In genomic region chr7:112587504-112587903, GRCh38 we compare ENCODE assay signal across 1 cellular context.
TF ChIP-seq lines count a peak whose summit lies in the region.

No MANE protein-coding gene starts in this region.

TF ChIP-seq in WTC11, 78 proteins besides CTCF, POLR2A, EP300 and RAD21 (continued from another document):
- TF ChIP-seq, protein P1, sequence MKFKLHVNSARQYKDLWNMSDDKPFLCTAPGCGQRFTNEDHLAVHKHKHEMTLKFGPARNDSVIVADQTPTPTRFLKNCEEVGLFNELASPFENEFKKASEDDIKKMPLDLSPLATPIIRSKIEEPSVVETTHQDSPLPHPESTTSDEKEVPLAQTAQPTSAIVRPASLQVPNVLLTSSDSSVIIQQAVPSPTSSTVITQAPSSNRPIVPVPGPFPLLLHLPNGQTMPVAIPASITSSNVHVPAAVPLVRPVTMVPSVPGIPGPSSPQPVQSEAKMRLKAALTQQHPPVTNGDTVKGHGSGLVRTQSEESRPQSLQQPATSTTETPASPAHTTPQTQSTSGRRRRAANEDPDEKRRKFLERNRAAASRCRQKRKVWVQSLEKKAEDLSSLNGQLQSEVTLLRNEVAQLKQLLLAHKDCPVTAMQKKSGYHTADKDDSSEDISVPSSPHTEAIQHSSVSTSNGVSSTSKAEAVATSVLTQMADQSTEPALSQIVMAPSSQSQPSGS (CRISPR knock-in tag; IDR thresholded peaks at IDR 0.05; ENCODE audit: borderline replicate concordance, low read depth), result no peak
- TF ChIP-seq ZNF219 (CRISPR knock-in tag; IDR thresholded peaks at IDR 0.05; ENCODE audit: borderline replicate concordance) (no peak), SMAD4 (CRISPR knock-in tag; IDR thresholded peaks at IDR 0.05) (no peak), ZNF121 (CRISPR knock-in tag; IDR thresholded peaks at IDR 0.05) (no peak)
